Comparison of ENCODE assay signal across 29 cellular contexts in the genomic region with DNA sequence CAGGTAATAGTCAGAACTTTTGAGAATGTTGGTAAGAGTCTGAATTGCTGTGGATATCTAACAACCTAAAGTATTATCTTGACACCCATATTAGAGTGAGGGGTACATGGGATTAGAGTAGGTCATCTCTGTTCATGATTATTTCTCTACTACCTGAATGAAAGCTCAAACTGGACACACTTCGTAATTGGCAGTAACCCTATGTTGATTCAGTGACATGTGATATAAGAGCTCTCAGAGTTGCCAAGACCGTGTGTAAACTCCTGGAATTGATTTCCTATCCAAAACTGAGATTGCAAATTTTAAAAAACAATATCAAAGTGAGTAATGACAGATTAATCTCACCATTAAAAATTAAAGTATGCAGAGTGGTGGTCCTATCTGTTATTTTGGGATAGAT.
"Had no signal": no experiment of that assay in that cellular context is flagged by ENCODE, and none has a peak within 500 bp of the region (broad histone marks: within the 10 kb centered on the region; RNA-seq: fewer than 3 reads in every experiment).

No MANE protein-coding gene starts in this region.

- DNase-seq: dermis blood vessel endothelial cell; effector memory CD4-positive, alpha-beta T cell; foreskin melanocyte; glutamatergic neuron; heart right ventricle; hippocampal formation; left cardiac atrium; left ventricle myocardium superior; mesenchymal stem cell; mucosa of descending colon; naive B cell; psoas muscle; right cardiac atrium; spleen; stimulated activated naive B cell treated with anti-CD40 and anti-IgM and Interleukin-4, amounts not matched to agents 10 μg/mL and 1 μg/mL and 100 μg/mL, for 72 hours; upper lobe of left lung; uterus had no signal

- H3K4me1 Mint-ChIP-seq: naive B cell; stimulated activated naive B cell treated with anti-CD40 and anti-IgM and Interleukin-4, amounts not matched to agents 10 μg/mL and 1 μg/mL and 100 μg/mL, for 72 hours had no signal

- H3K27ac Mint-ChIP-seq: mesothelial cell of epicardium; naive B cell; nephron; neural progenitor cell; stimulated activated naive B cell treated with anti-CD40 and anti-IgM and Interleukin-4, amounts not matched to agents 10 μg/mL and 1 μg/mL and 100 μg/mL, for 72 hours; stimulated activated naive CD8-positive, alpha-beta T cell treated with anti-CD3 and anti-CD28 coated beads, Interleukin-15, Interleukin-2, amounts not matched to agents 100 ng/mL and 50 ng/mL, for 24 hours had no signal

- H3K4me1 ChIP-seq: heart right ventricle, psoas muscle, spleen, upper lobe of left lung, uterus had no signal

- H3K27ac ChIP-seq: coronary artery, esophagus muscularis mucosa, heart right ventricle, neural progenitor cell, psoas muscle, skin epidermis, spleen, thoracic aorta, tibial nerve, upper lobe of left lung, uterus had no signal

- H3K36me3 Mint-ChIP-seq: mesothelial cell of epicardium; naive B cell; neural progenitor cell; stimulated activated naive B cell treated with anti-CD40 and anti-IgM and Interleukin-4, amounts not matched to agents 10 μg/mL and 1 μg/mL and 100 μg/mL, for 72 hours had no signal

- H2AFZ ChIP-seq: neural progenitor cell had no signal

- H3K9me3 Mint-ChIP-seq: nephron, neural progenitor cell had no signal

- H3K9me3 ChIP-seq: esophagus muscularis mucosa, mucosa of descending colon, psoas muscle, spleen, thoracic aorta, tibial nerve, upper lobe of left lung, uterus had no signal

- H3K4me2 ChIP-seq: neural progenitor cell had no signal

- H3K4me3 Mint-ChIP-seq: mesothelial cell of epicardium; naive B cell; nephron; neural progenitor cell; stimulated activated naive B cell treated with anti-CD40 and anti-IgM and Interleukin-4, amounts not matched to agents 10 μg/mL and 1 μg/mL and 100 μg/mL, for 72 hours; stimulated activated naive CD8-positive, alpha-beta T cell treated with anti-CD3 and anti-CD28 coated beads, Interleukin-15, Interleukin-2, amounts not matched to agents 100 ng/mL and 50 ng/mL, for 24 hours had no signal

- H3K9ac ChIP-seq: neural progenitor cell had no signal

- FAIRE-seq: endothelial cell of umbilical vein, islet of Langerhans had no signal

- H3K4me3 ChIP-seq: coronary artery, esophagus muscularis mucosa, heart right ventricle, lung, mucosa of descending colon, neural progenitor cell, psoas muscle, skin epidermis, spleen, thoracic aorta, tibial nerve, upper lobe of left lung, uterus had no signal

- ATAC-seq: heart right ventricle; left cardiac atrium; left ventricle myocardium superior; mucosa of descending colon; psoas muscle; right cardiac atrium; stimulated activated naive B cell treated with anti-CD40 and anti-IgM and Interleukin-4, amounts not matched to agents 10 μg/mL and 1 μg/mL and 100 μg/mL, for 72 hours had no signal

- H3K27me3 ChIP-seq: esophagus muscularis mucosa, heart right ventricle, neural progenitor cell, spleen, tibial nerve, upper lobe of left lung, uterus had no signal

- H3K27me3 Mint-ChIP-seq: naive B cell; stimulated activated naive B cell treated with anti-CD40 and anti-IgM and Interleukin-4, amounts not matched to agents 10 μg/mL and 1 μg/mL and 100 μg/mL, for 72 hours had no signal

- H3K36me3 ChIP-seq: esophagus muscularis mucosa, heart right ventricle, neural progenitor cell, spleen, thoracic aorta, tibial nerve, upper lobe of left lung, uterus had no signal
